In the genomic region with DNA sequence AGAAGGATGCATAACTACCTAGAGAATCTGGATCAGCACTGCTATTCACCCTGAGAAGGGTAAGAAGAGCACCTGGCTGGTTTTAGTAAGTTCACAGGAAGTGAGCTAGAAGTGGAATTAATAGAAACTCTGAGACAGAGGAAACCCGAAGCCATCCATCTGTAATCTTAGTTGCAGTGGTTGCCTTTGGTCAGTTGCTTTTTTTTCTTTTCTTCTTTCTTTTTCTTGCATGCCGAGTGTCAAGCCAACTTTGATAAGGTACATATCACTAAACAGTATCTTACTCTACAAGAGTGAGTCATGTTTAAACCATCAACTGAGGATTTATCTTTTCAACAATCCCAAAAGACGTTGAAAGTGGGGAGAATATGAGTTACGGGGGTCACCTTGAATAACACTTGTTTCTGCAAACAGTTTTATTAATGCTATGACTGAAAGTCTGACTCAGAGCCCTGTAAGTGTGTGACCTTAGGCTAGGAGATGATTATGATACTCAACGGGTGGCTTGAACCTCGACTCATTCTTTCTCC, we compare ENCODE assay signal across 8 cellular contexts. TPM values are rescaled to one million over a fixed set of nuclear protein-coding genes. Genes with fewer than 3 reads are reported as not detected.
DNase-seq lines count a peak whose midpoint lies in the region; ATAC-seq and TF ChIP-seq lines count a peak whose summit lies in the region.

No MANE protein-coding gene starts in this region.

- no peak overlapping the region for H2AK5ac ChIP-seq in IMR-90 (ENCODE audit: low read depth, low read length)

- no peak overlapping the region for H4K91ac ChIP-seq in IMR-90 (ENCODE audit: insufficient read depth, low read depth, low read length)

- H4K20me1 ChIP-seq in IMR-90 (ENCODE audit: insufficient read depth, low read length): peaks cover 57% of the 10 kb centered on the region
- H4K20me1 ChIP-seq in hepatocyte (ENCODE audit: insufficient read depth, poor library complexity, severe bottlenecking): no peaks in the 10 kb centered on the region

- H3K27ac ChIP-seq in IMR-90 (ENCODE audit: insufficient read depth, low read length) (peak overlapping the region; percentile 34; the same call in 1 of the 2 replicates), hepatocyte (peak overlapping the region; percentile 77)

- ATAC-seq in GM21576 (IDR thresholded peaks at IDR 0.05; ENCODE audit: unreplicated experiment) (peak; percentile 71), IMR-90 (ENCODE audit: low read depth) (peak; percentile 52), left colon (no peak)

- H2AFZ ChIP-seq in IMR-90 (replicated peaks; ENCODE audit: low read length, poor library complexity): no peak overlapping the region
- no peak overlapping the region for H2AFZ ChIP-seq in hepatocyte

- intact Hi-C loops in IMR-90 (cut with micrococcal nuclease) (no loop called here), left colon (cut with DNase I, micrococcal nuclease) (no loop called here)

- H3K79me2 ChIP-seq in hepatocyte: peaks cover 28% of the 10 kb centered on the region

- H3K4ac ChIP-seq in IMR-90 (ENCODE audit: low read depth, low read length): no peak overlapping the region

- H2BK20ac ChIP-seq in IMR-90 (ENCODE audit: low read depth, low read length): no peak overlapping the region; the same call in 1 of the 2 replicates

- H3K36me3 ChIP-seq in IMR-90 (ENCODE audit: control insufficient read depth, insufficient read depth, low read length) (peaks cover 3% of the 10 kb centered on the region), hepatocyte (replicated peaks; ENCODE audit: insufficient read depth, low read depth) (no peaks in the 10 kb centered on the region), H7 (replicated peaks; ENCODE audit: control insufficient read depth, insufficient read depth, low read length) (no peaks in the 10 kb centered on the region)

- WGBS in IMR-90 (ENCODE audit: extremely low coverage in 2 of 2, insufficient read length in 1 of 2), 2 experiments: no CpG with 5 or more reads among the region's 6 CpGs
- 35% methylated on average over 6 of the region's 6 CpGs for WGBS in hepatocyte (ENCODE audit: low lambda C conversion rate, missing lambda C conversion rate)

- peaks cover 24% of the 10 kb centered on the region for H3K4me1 ChIP-seq in IMR-90 (ENCODE audit: control insufficient read depth, insufficient read depth, low read length)
- H3K4me1 ChIP-seq in hepatocyte (ENCODE audit: insufficient read depth): peaks cover 12% of the 10 kb centered on the region

- TF ChIP-seq CTCF in GM13976 (IDR thresholded peaks at IDR 0.05; ENCODE audit: borderline replicate concordance, control extremely low read depth, extremely low read depth, insufficient read depth, missing control alignments) (no peak), IMR-90 (conservative IDR thresholded peaks at IDR 0.05; ENCODE audit: low read depth, low read length) (no peak), hepatocyte (IDR thresholded peaks at IDR 0.05; ENCODE audit: poor library complexity) (no peak)

- no peaks in the 10 kb centered on the region for H3K9me3 ChIP-seq in IMR-90 (ENCODE audit: control insufficient read depth, insufficient read depth, low read length)
- no peaks in the 10 kb centered on the region for H3K9me3 ChIP-seq in hepatocyte (ENCODE audit: low read depth)

- H3K9ac ChIP-seq in IMR-90 (ENCODE audit: low read depth, low read length): no peak overlapping the region

- H2BK120ac ChIP-seq in IMR-90 (ENCODE audit: low read depth, low read length): no peak overlapping the region

- TF ChIP-seq POLR2A in IMR-90 (IDR thresholded peaks at IDR 0.05; ENCODE audit: low read depth, low read length): no peak

- no peaks in the 10 kb centered on the region for H3K27me3 ChIP-seq in IMR-90 (ENCODE audit: control insufficient read depth, insufficient read depth, low read length)
- H3K27me3 ChIP-seq in hepatocyte: no peaks in the 10 kb centered on the region
- no peaks in the 10 kb centered on the region for H3K27me3 ChIP-seq in H7 (ENCODE audit: control insufficient read depth, insufficient read depth, low read length)

- no peak overlapping the region for H2AK9ac ChIP-seq in IMR-90 (replicated peaks; ENCODE audit: low read depth, low read length, poor library complexity)

- H3K9me2 ChIP-seq in hepatocyte (replicated peaks; ENCODE audit: insufficient read depth): no peaks in the 10 kb centered on the region

- peaks cover 19% of the 10 kb centered on the region for H3K9me1 ChIP-seq in IMR-90 (ENCODE audit: insufficient read depth, low read length)

- no peak overlapping the region for H3K23ac ChIP-seq in IMR-90 (ENCODE audit: low read depth, low read length)

- dilution Hi-C loops in IMR-90 (cut with HindIII; ENCODE audit: low sequenced_read_pairs, unreplicated experiment): no loop called here

- CTCF ChIA-PET in IMR-90 (lab: Yijun Ruan, JAX): interaction anchor here (0.6 kb wide), 1 partner anchor 991 kb away, joined by 6 read pairs; no protein-coding TSS in a partner anchor

- H3K4me2 ChIP-seq in IMR-90 (ENCODE audit: low read depth, low read length) (peak overlapping the region; percentile 79), hepatocyte (peak overlapping the region; percentile 60)

- H2BK15ac ChIP-seq in IMR-90 (ENCODE audit: low read depth, low read length): no peak overlapping the region

- DNase-seq in GM13976 (ENCODE audit: low spot score) (peak; percentile 48), IMR-90 (peak; percentile 67), hepatocyte (ENCODE audit: low spot score) (peak; percentile 41), H7 (no peak), left colon (no peak), globus pallidus (ENCODE audit: low spot score) (no peak), NCI-H526 (lab: John Stamatoyannopoulos, UW) (no peak)

- peak overlapping the region in 1 of 2 experiments; percentile 30; a peak in 1 of 4 replicates for H4K8ac ChIP-seq in IMR-90 (ENCODE audit: low read depth in 2 of 2, low read length in 2 of 2)

- in situ Hi-C loops in GM13976 (cut with MboI; ENCODE audit: low sequenced_read_pairs, unreplicated experiment) (no loop called here), IMR-90 (cut with MboI; ENCODE audit: low sequenced_read_pairs) (no loop called here)

- no peak for TF ChIP-seq RAD21 in IMR-90 (IDR thresholded peaks at IDR 0.05; ENCODE audit: low read length)

- peak overlapping the region; percentile 55; the same call in 1 of the 2 replicates for H3K14ac ChIP-seq in IMR-90 (replicated peaks; ENCODE audit: low read depth, low read length)

- POLR2A ChIA-PET in IMR-90 (lab: Charles Lee; ENCODE audit: unreplicated experiment): no interaction called here

- H3K4me3 ChIP-seq in IMR-90 (ENCODE audit: insufficient read depth, low read depth, low read length) (no peak overlapping the region), hepatocyte (no peak overlapping the region), H7 (ENCODE audit: insufficient read depth, low read depth, low read length) (no peak overlapping the region)

- H3K18ac ChIP-seq in IMR-90 (ENCODE audit: low read depth, low read length): peak overlapping the region; percentile 16; the same call in 1 of the 2 replicates

- peaks cover 40 to 81% of the 10 kb centered on the region in 2 experiments for H3K79me1 ChIP-seq in IMR-90 (ENCODE audit: low read depth in 1 of 2, low read length in 2 of 2)

- H4K5ac ChIP-seq in IMR-90 (ENCODE audit: low read depth, low read length): no peak overlapping the region

- peak overlapping the region; percentile 65 for H2BK5ac ChIP-seq in IMR-90 (ENCODE audit: low read depth, low read length, poor library complexity, severe bottlenecking)

- no peak overlapping the region for H3K56ac ChIP-seq in IMR-90 (ENCODE audit: extremely low read depth, insufficient read depth, low read length)

- no TSS peak for BruUV-seq in IMR-90 (replicated peaks; lab: Mats Ljungman, UMichigan)

TF ChIP-seq in IMR-90, 13 proteins besides CTCF, POLR2A, EP300 and RAD21:
- TF ChIP-seq MAFK (IDR thresholded peaks at IDR 0.05; ENCODE audit: low read depth, low read length): no peak
- peak; percentile 10; the same call in 1 of the 2 replicates for TF ChIP-seq FOS (IDR thresholded peaks at IDR 0.05; ENCODE audit: low read depth, low read length)
- TF ChIP-seq SMC3 (IDR thresholded peaks at IDR 0.05; ENCODE audit: low read depth, low read length): peak; percentile 6; the same call in 1 of the 2 replicates

RNA-seq across cellular contexts. Expression of a gene that starts 26.7 kb away (rescaled TPM):
- total RNA-seq in IMR-90 (2012; rRNA removed): 145 and 216 TPM in 2 replicates
- polyA plus RNA-seq in IMR-90 (2012; rRNA removed): 264 and 278 TPM in 2 replicates
- polyA plus RNA-seq in IMR-90 (2012; cell fraction: cytosol; rRNA removed): 100 and 104 TPM in 2 replicates
- polyA plus RNA-seq in IMR-90 (2012; cell fraction: nucleus; rRNA removed; ENCODE audit: low replicate concordance): 23.5 and 101 TPM in 2 replicates
- total RNA-seq in hepatocyte: 80.9 and 92.3 TPM in 2 replicates
- polyA plus RNA-seq in hepatocyte: 95.2 and 103 TPM in 2 replicates
- total RNA-seq in H7 (2014; rRNA removed; shearing (Covaris generic)): 7.7 and 8.9 TPM in 2 replicates
- 100 to 1,000 TPM; 115 to 119 TPM for total RNA-seq in left colon

Comparison
In these comparisons a context has a peak if more than half of its experiments do, and no peak if none do; other contexts are left out.
1. DNase-seq: peak in GM13976 (single experiment), IMR-90 (single experiment) and hepatocyte (single experiment); none in H7 (single experiment), left colon (0 of 2), globus pallidus (single experiment) and NCI-H526 (0 of 2).